9 cellular contexts compared by ENCODE assay signal in genomic region chr11:61696602-61697001, GRCh38. TPM values are rescaled to one million over a fixed set of nuclear protein-coding genes. Genes with fewer than 3 reads are reported as not detected.
A peak's percentile ranks its signal among the peaks of the same experiment; 100 is the strongest.
DNase-seq lines count a peak whose midpoint lies in the region; ATAC-seq and TF ChIP-seq lines count a peak whose summit lies in the region.
"Had no signal": no experiment of that assay in that cellular context is flagged by ENCODE, and none has a peak within 500 bp of the region (broad histone marks: within the 10 kb centered on the region; RNA-seq: fewer than 3 reads in every experiment).

No MANE protein-coding gene starts in this region.

- H2BK12ac ChIP-seq in neuronal stem cell (ENCODE audit: low read length) = no peak overlapping the region

- H3K9ac ChIP-seq in BLaER1 (peak overlapping the region; percentile 74), neuronal stem cell (ENCODE audit: low read depth, low read length, poor library complexity) (no peak overlapping the region)

- H3K4me3 ChIP-seq in BLaER1 (no peak overlapping the region; the same call in 1 of the 2 replicates), dorsolateral prefrontal cortex (peak overlapping the region in 2 of 59 donors; percentile 12 to 33), neuronal stem cell (ENCODE audit: low read length in 2 of 2) (no peak overlapping the region), ascending aorta (peak overlapping the region in 1 of 2 donors; percentile 32)

- no peak overlapping the region for H2BK120ac ChIP-seq in neuronal stem cell (ENCODE audit: low read depth, low read length)

- peak overlapping the region; percentile 76 for H3K18ac ChIP-seq in neuronal stem cell (ENCODE audit: low read length)

- H3K9me3 ChIP-seq in BLaER1 (no peaks in the 10 kb centered on the region), neuronal stem cell (replicated peaks in 1 of 2; ENCODE audit: control insufficient read depth in 2 of 2, insufficient read depth in 1 of 2, low read depth in 1 of 2, low read length in 2 of 2) (no peaks in the 10 kb centered on the region), ascending aorta (no peaks in the 10 kb centered on the region)

- H2BK15ac ChIP-seq in neuronal stem cell (ENCODE audit: low read length) = no peak overlapping the region

- H3K36me3 ChIP-seq in BLaER1 (no peaks in the 10 kb centered on the region), neuronal stem cell (replicated peaks in 1 of 2; ENCODE audit: control insufficient read depth in 2 of 2, insufficient read depth in 2 of 2, low read length in 2 of 2) (no peaks in the 10 kb centered on the region), ascending aorta (no peaks in the 10 kb centered on the region)

- H3K4me1 ChIP-seq in BLaER1 (peaks cover 95% of the 10 kb centered on the region), neuronal stem cell (ENCODE audit: control insufficient read depth in 2 of 2, insufficient read depth in 1 of 2, low read depth in 1 of 2, low read length in 2 of 2) (peaks cover 21 to 32% of the 10 kb centered on the region in 2 donors), ascending aorta (peaks cover 0 to 5% of the 10 kb centered on the region in 2 donors)

- no peak overlapping the region for H4K8ac ChIP-seq in neuronal stem cell (ENCODE audit: low read depth, low read length)

- no peaks in the 10 kb centered on the region for H3K79me1 ChIP-seq in neuronal stem cell (ENCODE audit: low read depth, low read length)

- H3K4ac ChIP-seq in neuronal stem cell (ENCODE audit: low read length) = no peak overlapping the region

- DNase-seq in NCI-H226 (peak; percentile 92), dorsolateral prefrontal cortex (no peak), neuronal stem cell (ENCODE audit: low spot score) (no peak), KBM-7 (no peak), GM19240 (ENCODE audit: insufficient read length, low spot score) (no peak), ascending aorta (ENCODE audit: low spot score in 2 of 2) (no peak)
- DNase-seq: COR-L47 had no signal

- no peak overlapping the region for H4K91ac ChIP-seq in neuronal stem cell (ENCODE audit: low read depth, low read length, poor library complexity)

- H2BK5ac ChIP-seq in neuronal stem cell (ENCODE audit: low read length) = no peak overlapping the region

- H3K4me2 ChIP-seq in BLaER1 (peak overlapping the region; percentile 95), neuronal stem cell (ENCODE audit: insufficient read depth, low read length, poor library complexity, severe bottlenecking) (no peak overlapping the region)

- H2AFZ ChIP-seq in neuronal stem cell (ENCODE audit: low read length) = no peak overlapping the region

- peak overlapping the region; percentile 7 for H2AK5ac ChIP-seq in neuronal stem cell (ENCODE audit: low read depth, low read length)

- peak overlapping the region; percentile 16 for H3K23ac ChIP-seq in neuronal stem cell (ENCODE audit: low read depth, low read length, poor library complexity)

- intact Hi-C loops in dorsolateral prefrontal cortex (cut with DNase I) = loop anchor here in 1 of 2 donors (5.0 kb wide), 1 partner anchor 36 kb away; no protein-coding TSS in a partner anchor
- intact Hi-C loops in ascending aorta (cut with DNase I) = no loop called here

- no peak for ATAC-seq in HG03342 (IDR thresholded peaks at IDR 0.05; ENCODE audit: unreplicated experiment)

- WGBS in neuronal stem cell (ENCODE audit: extremely low coverage in 2 of 2, insufficient read length in 2 of 2, insufficient replicate concordance in 1 of 2), 2 donors = no CpG with 5 or more reads among the region's 8 CpGs

- TF ChIP-seq CTCF in dorsolateral prefrontal cortex (IDR thresholded peaks at IDR 0.05 in 54 of 56, conservative IDR thresholded peaks at IDR 0.05 in 2 of 56; ENCODE audit: low read depth in 1 of 56, partially characterized antibody in 56 of 56) = no peak
- TF ChIP-seq CTCF in ascending aorta (IDR thresholded peaks at IDR 0.05) = no peak

- no peak overlapping the region for H3K14ac ChIP-seq in neuronal stem cell (ENCODE audit: low read length)

- H3K27me3 ChIP-seq in BLaER1 (no peaks in the 10 kb centered on the region), dorsolateral prefrontal cortex (no peaks in the 10 kb centered on the region), neuronal stem cell (ENCODE audit: control insufficient read depth in 3 of 3, insufficient read depth in 3 of 3, low read depth in 1 of 3, low read length in 3 of 3) (no peaks in the 10 kb centered on the region), ascending aorta (no peaks in the 10 kb centered on the region)

- in situ Hi-C loops in KBM-7 (cut with MboI; ENCODE audit: low pct_unique_long_range_greater_than_20kb, low sequenced_read_pairs) = no loop called here

- H3K27ac ChIP-seq in BLaER1 = peak overlapping the region; percentile 90
- peak overlapping the region in 47 of 59 donors; percentile 29 to 90 (median 76) for H3K27ac ChIP-seq in dorsolateral prefrontal cortex
- no peak overlapping the region for H3K27ac ChIP-seq in neuronal stem cell (replicated peaks; ENCODE audit: low read length)
- H3K27ac ChIP-seq in ascending aorta = peak overlapping the region in 1 of 2 donors; percentile 24

- H4K20me1 ChIP-seq in BLaER1 = no peaks in the 10 kb centered on the region

RNA-seq across cellular contexts. Expression of gene DAGLA, which starts 16.4 kb away (rescaled TPM):
- total RNA-seq in dorsolateral prefrontal cortex (10 to 100 TPM; 12.9 to 58.9 (median 36.2) TPM), ascending aorta (5.3 TPM)
- polyA plus RNA-seq in neuronal stem cell (2013, experiment 1 of 2) = 3.7 TPM
- 3.5 TPM for polyA plus RNA-seq in neuronal stem cell (2013, experiment 2 of 2)

RNA-seq across cellular contexts. Expression of gene MYRF, which starts 55.8 kb away (rescaled TPM):
- total RNA-seq in dorsolateral prefrontal cortex = 100 to 1,000 TPM in 87 of 120 experiments, 10 to 100 TPM in 33; 23.0 to 708 (median 141) TPM
- 5.7 TPM for polyA plus RNA-seq in neuronal stem cell (2013, experiment 1 of 2)
- 6.0 TPM for polyA plus RNA-seq in neuronal stem cell (2013, experiment 2 of 2)
- not detected for total RNA-seq in ascending aorta

Comparison
In these comparisons a context has a peak if more than half of its experiments do, and no peak if none do; other contexts are left out.
1. RNA of gene MYRF, which starts 55.8 kb away (total RNA-seq): 23.0 to 708 TPM in dorsolateral prefrontal cortex; not detected in ascending aorta (single experiment); every median in the first group is over 10 times any median in the second.